1 cellular context compared by ENCODE assay signal in the genomic region with DNA sequence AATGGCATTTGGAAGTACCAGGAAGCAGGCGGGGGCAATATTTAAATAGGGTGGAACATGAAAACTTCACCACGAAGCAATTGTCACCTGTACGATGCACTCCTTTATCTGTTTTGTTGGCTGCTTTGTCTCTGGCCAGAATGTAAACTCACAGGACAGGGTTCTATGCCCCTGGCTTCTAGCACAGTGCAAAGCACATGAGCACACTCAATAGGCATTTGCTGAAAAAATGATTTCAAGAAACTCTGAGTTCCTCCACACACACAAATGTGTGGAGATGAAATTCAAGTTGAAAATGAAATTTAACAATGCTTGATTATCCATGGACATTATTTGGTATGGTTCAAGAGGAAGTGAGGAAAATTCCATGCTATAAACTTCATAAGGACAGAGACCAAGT.
TF ChIP-seq lines count a peak whose summit lies in the region.

No MANE protein-coding gene starts in this region.

TF ChIP-seq in HCT116, 20 proteins besides CTCF, POLR2A, EP300 and RAD21:
- TF ChIP-seq, protein P1, sequence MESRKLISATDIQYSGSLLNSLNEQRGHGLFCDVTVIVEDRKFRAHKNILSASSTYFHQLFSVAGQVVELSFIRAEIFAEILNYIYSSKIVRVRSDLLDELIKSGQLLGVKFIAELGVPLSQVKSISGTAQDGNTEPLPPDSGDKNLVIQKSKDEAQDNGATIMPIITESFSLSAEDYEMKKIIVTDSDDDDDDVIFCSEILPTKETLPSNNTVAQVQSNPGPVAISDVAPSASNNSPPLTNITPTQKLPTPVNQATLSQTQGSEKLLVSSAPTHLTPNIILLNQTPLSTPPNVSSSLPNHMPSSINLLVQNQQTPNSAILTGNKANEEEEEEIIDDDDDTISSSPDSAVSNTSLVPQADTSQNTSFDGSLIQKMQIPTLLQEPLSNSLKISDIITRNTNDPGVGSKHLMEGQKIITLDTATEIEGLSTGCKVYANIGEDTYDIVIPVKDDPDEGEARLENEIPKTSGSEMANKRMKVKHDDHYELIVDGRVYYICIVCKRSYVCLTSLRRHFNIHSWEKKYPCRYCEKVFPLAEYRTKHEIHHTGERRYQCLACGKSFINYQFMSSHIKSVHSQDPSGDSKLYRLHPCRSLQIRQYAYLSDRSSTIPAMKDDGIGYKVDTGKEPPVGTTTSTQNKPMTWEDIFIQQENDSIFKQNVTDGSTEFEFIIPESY (IDR thresholded peaks at IDR 0.05; ENCODE audit: extremely low read depth, insufficient replicate concordance, low read length): no peak
- TF ChIP-seq, protein P2, sequence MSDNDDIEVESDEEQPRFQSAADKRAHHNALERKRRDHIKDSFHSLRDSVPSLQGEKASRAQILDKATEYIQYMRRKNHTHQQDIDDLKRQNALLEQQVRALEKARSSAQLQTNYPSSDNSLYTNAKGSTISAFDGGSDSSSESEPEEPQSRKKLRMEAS (IDR thresholded peaks at IDR 0.05): no peak
- TF ChIP-seq ZFX (IDR thresholded peaks at IDR 0.05) (no peak), TCF7L2 (IDR thresholded peaks at IDR 0.05; ENCODE audit: borderline replicate concordance, extremely low read depth, insufficient read depth, insufficient read length) (no peak), JUND (IDR thresholded peaks at IDR 0.05) (no peak), EZH2phosphoT487 (IDR thresholded peaks at IDR 0.05; ENCODE audit: borderline replicate concordance) (no peak), SRF (IDR thresholded peaks at IDR 0.05; ENCODE audit: low read depth) (no peak)
- TF ChIP-seq, protein P3, sequence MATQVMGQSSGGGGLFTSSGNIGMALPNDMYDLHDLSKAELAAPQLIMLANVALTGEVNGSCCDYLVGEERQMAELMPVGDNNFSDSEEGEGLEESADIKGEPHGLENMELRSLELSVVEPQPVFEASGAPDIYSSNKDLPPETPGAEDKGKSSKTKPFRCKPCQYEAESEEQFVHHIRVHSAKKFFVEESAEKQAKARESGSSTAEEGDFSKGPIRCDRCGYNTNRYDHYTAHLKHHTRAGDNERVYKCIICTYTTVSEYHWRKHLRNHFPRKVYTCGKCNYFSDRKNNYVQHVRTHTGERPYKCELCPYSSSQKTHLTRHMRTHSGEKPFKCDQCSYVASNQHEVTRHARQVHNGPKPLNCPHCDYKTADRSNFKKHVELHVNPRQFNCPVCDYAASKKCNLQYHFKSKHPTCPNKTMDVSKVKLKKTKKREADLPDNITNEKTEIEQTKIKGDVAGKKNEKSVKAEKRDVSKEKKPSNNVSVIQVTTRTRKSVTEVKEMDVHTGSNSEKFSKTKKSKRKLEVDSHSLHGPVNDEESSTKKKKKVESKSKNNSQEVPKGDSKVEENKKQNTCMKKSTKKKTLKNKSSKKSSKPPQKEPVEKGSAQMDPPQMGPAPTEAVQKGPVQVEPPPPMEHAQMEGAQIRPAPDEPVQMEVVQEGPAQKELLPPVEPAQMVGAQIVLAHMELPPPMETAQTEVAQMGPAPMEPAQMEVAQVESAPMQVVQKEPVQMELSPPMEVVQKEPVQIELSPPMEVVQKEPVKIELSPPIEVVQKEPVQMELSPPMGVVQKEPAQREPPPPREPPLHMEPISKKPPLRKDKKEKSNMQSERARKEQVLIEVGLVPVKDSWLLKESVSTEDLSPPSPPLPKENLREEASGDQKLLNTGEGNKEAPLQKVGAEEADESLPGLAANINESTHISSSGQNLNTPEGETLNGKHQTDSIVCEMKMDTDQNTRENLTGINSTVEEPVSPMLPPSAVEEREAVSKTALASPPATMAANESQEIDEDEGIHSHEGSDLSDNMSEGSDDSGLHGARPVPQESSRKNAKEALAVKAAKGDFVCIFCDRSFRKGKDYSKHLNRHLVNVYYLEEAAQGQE (IDR thresholded peaks at IDR 0.05; ENCODE audit: low read depth): no peak
